ENCODE assay signal across 33 cellular contexts in genomic region chr16:69767459-69768229, GRCh38. TPM values are rescaled to one million over a fixed set of nuclear protein-coding genes. Genes with fewer than 3 reads are reported as not detected.
DNase-seq lines count a peak whose midpoint lies in the region; ATAC-seq lines count a peak whose summit lies in the region.
"Had no signal": no experiment of that assay in that cellular context is flagged by ENCODE, and none has a peak within 500 bp of the region (broad histone marks: within the 10 kb centered on the region; RNA-seq: fewer than 3 reads in every experiment).

No MANE protein-coding gene starts in this region.

- H3K27me3 Mint-ChIP-seq in activated CD4-positive, alpha-beta T cell treated with anti-CD3 and anti-CD28 coated beads, Interleukin-2, amount 10 ng/mL, durations not matched to agents 24 days and 14 days: no peaks in the 10 kb centered on the region
- no peaks in the 10 kb centered on the region for H3K27me3 Mint-ChIP-seq in activated CD4-positive, alpha-beta T cell treated with anti-CD3 and anti-CD28 coated beads, Interleukin-2, amount 10 ng/mL, durations not matched to agents 7 days and 5 days
- H3K27me3 Mint-ChIP-seq in CD4-positive, CD25-positive, alpha-beta regulatory T cell: no peaks in the 10 kb centered on the region
- H3K27me3 Mint-ChIP-seq in activated T-helper 17 cell treated with anti-CD3 and anti-CD28 coated beads, Interleukin-2, amount 50 U/mL, for 72 hours: no peaks in the 10 kb centered on the region
- H3K27me3 Mint-ChIP-seq: CD4-positive, alpha-beta T cell; naive B cell had no signal

- H3K9me3 Mint-ChIP-seq in activated CD4-positive, alpha-beta T cell treated with anti-CD3 and anti-CD28 coated beads, Interleukin-2, amount 10 ng/mL, durations not matched to agents 24 days and 14 days: no peaks in the 10 kb centered on the region
- no peaks in the 10 kb centered on the region for H3K9me3 Mint-ChIP-seq in activated CD4-positive, alpha-beta T cell treated with anti-CD3 and anti-CD28 coated beads, Interleukin-2, amount 10 ng/mL, durations not matched to agents 7 days and 5 days
- peaks cover 0 to 1% (median 0%) of the 10 kb centered on the region in 7 donors for H3K9me3 Mint-ChIP-seq in CD4-positive, CD25-positive, alpha-beta regulatory T cell
- no peaks in the 10 kb centered on the region for H3K9me3 Mint-ChIP-seq in activated T-helper 17 cell treated with anti-CD3 and anti-CD28 coated beads, Interleukin-2, amount 50 U/mL, for 72 hours
- H3K9me3 Mint-ChIP-seq in stimulated activated effector memory CD8-positive, alpha-beta T cell treated with anti-CD3 and anti-CD28 coated beads, Interleukin-12 subunit alpha, Interleukin-12 subunit beta, amount 100 ng/mL, for 72 hours: no peaks in the 10 kb centered on the region
- H3K9me3 Mint-ChIP-seq: CD4-positive, alpha-beta T cell; HFFc6; naive B cell had no signal

- POLR2A ChIA-PET in activated CD4-positive, alpha-beta T cell treated with anti-CD3 and anti-CD28 coated beads, Interleukin-2, amount 10 ng/mL, durations not matched to agents 7 days and 5 days (lab: Charles Lee): no interaction called here

- H3K4me3 ChIP-seq in CD4-positive, CD25-positive, alpha-beta regulatory T cell (ENCODE audit: low read depth, low read length): no peak overlapping the region
- H3K4me3 ChIP-seq: esophagus muscularis mucosa, GM23338, K562, psoas muscle, sigmoid colon, suprapubic skin had no signal

- no peak for DNase-seq in activated CD4-positive, alpha-beta T cell treated with anti-CD3 and anti-CD28 coated beads, Interleukin-2, amount 10 ng/mL, durations not matched to agents 24 days and 14 days
- DNase-seq in activated CD4-positive, alpha-beta T cell treated with anti-CD3 and anti-CD28 coated beads, Interleukin-2, amount 10 ng/mL, durations not matched to agents 7 days and 5 days: no peak
- DNase-seq in CD4-positive, CD25-positive, alpha-beta regulatory T cell: no peak
- no peak for DNase-seq in stimulated activated effector memory CD8-positive, alpha-beta T cell treated with anti-CD3 and anti-CD28 coated beads, Interleukin-12 subunit alpha, Interleukin-12 subunit beta, amount 100 ng/mL, for 72 hours (ENCODE audit: low spot score in 2 of 2)
- no peak for DNase-seq in NCI-H128 (lab: John Stamatoyannopoulos, UW; ENCODE audit: unreplicated experiment)
- DNase-seq: activated CD8-positive, alpha-beta memory T cell treated with anti-CD3 and anti-CD28 coated beads, Interleukin-2, amount 50 U/mL, for 48 hours; activated gamma-delta T cell treated with Interleukin-2 at 50 U/mL for 16 hours; amygdala; brain microvascular endothelial cell; CD4-positive, alpha-beta T cell; cerebellar nuclear complex; foreskin fibroblast; head of caudate nucleus; HFFc6; kidney; naive B cell; NCI-H1092; NCI-H1694 treated with DMSO at 0.1 percent for 48 hours; NCI-H446 treated with DMSO at 0.1 percent for 48 hours; NCI-H82; occipital lobe; psoas muscle; SIG-M5; sigmoid colon; stimulated activated CD4-positive, alpha-beta T cell treated with anti-CD3 and anti-CD28 coated beads, Interleukin-4, amount 100 ng/mL, for 1 hour had no signal

- H3K36me3 ChIP-seq in CD4-positive, CD25-positive, alpha-beta regulatory T cell (ENCODE audit: control insufficient read depth, insufficient read depth, low read length): no peaks in the 10 kb centered on the region
- H3K36me3 ChIP-seq: brain microvascular endothelial cell, esophagus muscularis mucosa, sigmoid colon, suprapubic skin had no signal

- no peak overlapping the region for H3K4me3 Mint-ChIP-seq in activated CD4-positive, alpha-beta T cell treated with anti-CD3 and anti-CD28 coated beads, Interleukin-2, amount 10 ng/mL, durations not matched to agents 24 days and 14 days
- H3K4me3 Mint-ChIP-seq in activated CD4-positive, alpha-beta T cell treated with anti-CD3 and anti-CD28 coated beads, Interleukin-2, amount 10 ng/mL, durations not matched to agents 7 days and 5 days: no peak overlapping the region
- H3K4me3 Mint-ChIP-seq in CD4-positive, CD25-positive, alpha-beta regulatory T cell: peak overlapping the region in 1 of 4 donors; percentile 68
- H3K4me3 Mint-ChIP-seq in activated T-helper 17 cell treated with anti-CD3 and anti-CD28 coated beads, Interleukin-2, amount 50 U/mL, for 72 hours: peak overlapping the region; percentile 27
- H3K4me3 Mint-ChIP-seq in stimulated activated effector memory CD8-positive, alpha-beta T cell treated with anti-CD3 and anti-CD28 coated beads, Interleukin-12 subunit alpha, Interleukin-12 subunit beta, amount 100 ng/mL, for 72 hours: peak overlapping the region; percentile 13
- H3K4me3 Mint-ChIP-seq: CD4-positive, alpha-beta T cell; GM23338; HFFc6; mesothelial cell of epicardium had no signal

- H3K4me1 ChIP-seq in CD4-positive, CD25-positive, alpha-beta regulatory T cell (ENCODE audit: control insufficient read depth, insufficient read depth, low read length, poor library complexity, severe bottlenecking): peaks cover 14% of the 10 kb centered on the region

- peak overlapping the region; percentile 19 for H3K27ac Mint-ChIP-seq in activated CD4-positive, alpha-beta T cell treated with anti-CD3 and anti-CD28 coated beads, Interleukin-2, amount 10 ng/mL, durations not matched to agents 24 days and 14 days
- no peak overlapping the region for H3K27ac Mint-ChIP-seq in activated CD4-positive, alpha-beta T cell treated with anti-CD3 and anti-CD28 coated beads, Interleukin-2, amount 10 ng/mL, durations not matched to agents 7 days and 5 days
- H3K27ac Mint-ChIP-seq in CD4-positive, CD25-positive, alpha-beta regulatory T cell: peak overlapping the region in 2 of 3 donors; percentile 22 to 24
- H3K27ac Mint-ChIP-seq in activated T-helper 17 cell treated with anti-CD3 and anti-CD28 coated beads, Interleukin-2, amount 50 U/mL, for 72 hours: peak overlapping the region; percentile 6
- H3K27ac Mint-ChIP-seq in stimulated activated effector memory CD8-positive, alpha-beta T cell treated with anti-CD3 and anti-CD28 coated beads, Interleukin-12 subunit alpha, Interleukin-12 subunit beta, amount 100 ng/mL, for 72 hours: peak overlapping the region; percentile 76
- H3K27ac Mint-ChIP-seq: CD4-positive, alpha-beta T cell; GM23338; HFFc6; mesothelial cell of epicardium had no signal

- intact Hi-C loops in activated CD4-positive, alpha-beta T cell treated with anti-CD3 and anti-CD28 coated beads, Interleukin-2, amount 10 ng/mL, durations not matched to agents 24 days and 14 days (cut with micrococcal nuclease): no loop called here

- no peaks in the 10 kb centered on the region for H3K9me3 ChIP-seq in CD4-positive, CD25-positive, alpha-beta regulatory T cell (ENCODE audit: control insufficient read depth in 2 of 2, low read length in 2 of 2)
- H3K9me3 ChIP-seq: esophagus muscularis mucosa, psoas muscle, sigmoid colon, suprapubic skin had no signal

- no peaks in the 10 kb centered on the region for H3K27me3 ChIP-seq in CD4-positive, CD25-positive, alpha-beta regulatory T cell (ENCODE audit: control insufficient read depth, insufficient read depth, low read length)
- H3K27me3 ChIP-seq: brain microvascular endothelial cell, esophagus muscularis mucosa, sigmoid colon, suprapubic skin had no signal

- H3K36me3 Mint-ChIP-seq in activated CD4-positive, alpha-beta T cell treated with anti-CD3 and anti-CD28 coated beads, Interleukin-2, amount 10 ng/mL, durations not matched to agents 24 days and 14 days (ENCODE audit: low read depth): peaks cover 12% of the 10 kb centered on the region
- H3K36me3 Mint-ChIP-seq in activated CD4-positive, alpha-beta T cell treated with anti-CD3 and anti-CD28 coated beads, Interleukin-2, amount 10 ng/mL, durations not matched to agents 7 days and 5 days (ENCODE audit: low read depth): peaks cover 9% of the 10 kb centered on the region
- peaks cover 14% of the 10 kb centered on the region for H3K36me3 Mint-ChIP-seq in CD4-positive, CD25-positive, alpha-beta regulatory T cell
- H3K36me3 Mint-ChIP-seq in activated T-helper 17 cell treated with anti-CD3 and anti-CD28 coated beads, Interleukin-2, amount 50 U/mL, for 72 hours (ENCODE audit: low read depth): peaks cover 4% of the 10 kb centered on the region
- peaks cover 3% of the 10 kb centered on the region for H3K36me3 Mint-ChIP-seq in stimulated activated effector memory CD8-positive, alpha-beta T cell treated with anti-CD3 and anti-CD28 coated beads, Interleukin-12 subunit alpha, Interleukin-12 subunit beta, amount 100 ng/mL, for 72 hours

- H3K4me1 Mint-ChIP-seq in activated CD4-positive, alpha-beta T cell treated with anti-CD3 and anti-CD28 coated beads, Interleukin-2, amount 10 ng/mL, durations not matched to agents 24 days and 14 days: peaks cover 37% of the 10 kb centered on the region
- H3K4me1 Mint-ChIP-seq in activated CD4-positive, alpha-beta T cell treated with anti-CD3 and anti-CD28 coated beads, Interleukin-2, amount 10 ng/mL, durations not matched to agents 7 days and 5 days: peaks cover 42% of the 10 kb centered on the region
- peaks cover 14 to 79% (median 44%) of the 10 kb centered on the region in 4 donors for H3K4me1 Mint-ChIP-seq in CD4-positive, CD25-positive, alpha-beta regulatory T cell
- peaks cover 45% of the 10 kb centered on the region for H3K4me1 Mint-ChIP-seq in activated T-helper 17 cell treated with anti-CD3 and anti-CD28 coated beads, Interleukin-2, amount 50 U/mL, for 72 hours
- peaks cover 56% of the 10 kb centered on the region for H3K4me1 Mint-ChIP-seq in stimulated activated effector memory CD8-positive, alpha-beta T cell treated with anti-CD3 and anti-CD28 coated beads, Interleukin-12 subunit alpha, Interleukin-12 subunit beta, amount 100 ng/mL, for 72 hours

- no peak overlapping the region for H3K27ac ChIP-seq in CD4-positive, CD25-positive, alpha-beta regulatory T cell (ENCODE audit: insufficient read depth, low read length, poor library complexity, severe bottlenecking)
- H3K27ac ChIP-seq: brain microvascular endothelial cell, esophagus muscularis mucosa, psoas muscle, sigmoid colon, suprapubic skin had no signal

- no peak for ATAC-seq in CD4-positive, CD25-positive, alpha-beta regulatory T cell (ENCODE audit: low read depth in 2 of 2)
- ATAC-seq in activated T-helper 17 cell treated with anti-CD3 and anti-CD28 coated beads, Interleukin-2, amount 50 U/mL, for 72 hours (replicated peaks): peak; percentile 33
- peak; percentile 65 for ATAC-seq in stimulated activated effector memory CD8-positive, alpha-beta T cell treated with anti-CD3 and anti-CD28 coated beads, Interleukin-12 subunit alpha, Interleukin-12 subunit beta, amount 100 ng/mL, for 72 hours
- no peak for ATAC-seq in HG03139 (IDR thresholded peaks at IDR 0.05; ENCODE audit: unreplicated experiment)
- ATAC-seq in HG03097 (IDR thresholded peaks at IDR 0.05; ENCODE audit: low FRiP score, unreplicated experiment): no peak
- ATAC-seq: GM23338, K562, psoas muscle had no signal

- CTCF ChIA-PET in activated CD4-positive, alpha-beta T cell treated with anti-CD3 and anti-CD28 coated beads, Interleukin-2, amount 10 ng/mL, durations not matched to agents 7 days and 5 days (lab: Charles Lee): interaction anchor here (1.3 to 1.6 kb wide), 3 partner anchors 12 to 14 kb away, joined by 3 to 4 read pairs (median 4); partner anchors contain the start of gene NOB1

RNA-seq across cellular contexts. Expression of gene WWP2, which starts 5.5 kb away (rescaled TPM):
- total RNA-seq in activated CD4-positive, alpha-beta T cell treated with anti-CD3 and anti-CD28 coated beads, Interleukin-2, amount 10 ng/mL, durations not matched to agents 24 days and 14 days: 51.7 and 57.5 TPM in 2 replicates
- 10 to 100 TPM; 68.8 to 76.3 TPM for total RNA-seq in activated CD4-positive, alpha-beta T cell treated with anti-CD3 and anti-CD28 coated beads, Interleukin-2, amount 10 ng/mL, durations not matched to agents 7 days and 5 days
- total RNA-seq in CD4-positive, CD25-positive, alpha-beta regulatory T cell: 93.0 TPM
- polyA plus RNA-seq in CD4-positive, CD25-positive, alpha-beta regulatory T cell: 10 to 100 TPM; 36.3 to 43.4 (median 39.2) TPM
- 10 to 100 TPM; 55.1 to 55.7 TPM for total RNA-seq in activated T-helper 17 cell treated with anti-CD3 and anti-CD28 coated beads, Interleukin-2, amount 50 U/mL, for 72 hours

RNA-seq across cellular contexts. Expression of gene NOB1, which starts 12.9 kb away (rescaled TPM):
- 127 and 129 TPM in 2 replicates for total RNA-seq in activated CD4-positive, alpha-beta T cell treated with anti-CD3 and anti-CD28 coated beads, Interleukin-2, amount 10 ng/mL, durations not matched to agents 24 days and 14 days
- 10 to 100 TPM; 60.5 to 62.5 TPM for total RNA-seq in activated CD4-positive, alpha-beta T cell treated with anti-CD3 and anti-CD28 coated beads, Interleukin-2, amount 10 ng/mL, durations not matched to agents 7 days and 5 days
- total RNA-seq in CD4-positive, CD25-positive, alpha-beta regulatory T cell: 36.1 TPM
- 10 to 100 TPM; 49.2 to 62.6 (median 52.8) TPM for polyA plus RNA-seq in CD4-positive, CD25-positive, alpha-beta regulatory T cell
- 10 to 100 TPM; 92.0 to 95.9 TPM for total RNA-seq in activated T-helper 17 cell treated with anti-CD3 and anti-CD28 coated beads, Interleukin-2, amount 50 U/mL, for 72 hours

RNA-seq across cellular contexts. Expression of gene NQO1, which starts 41.3 kb away (rescaled TPM):
- 9.2 and 9.8 TPM in 2 replicates for total RNA-seq in activated CD4-positive, alpha-beta T cell treated with anti-CD3 and anti-CD28 coated beads, Interleukin-2, amount 10 ng/mL, durations not matched to agents 24 days and 14 days
- total RNA-seq in activated CD4-positive, alpha-beta T cell treated with anti-CD3 and anti-CD28 coated beads, Interleukin-2, amount 10 ng/mL, durations not matched to agents 7 days and 5 days: 10 to 100 TPM; 20.4 to 22.4 TPM
- total RNA-seq in CD4-positive, CD25-positive, alpha-beta regulatory T cell: 3.9 TPM
- 10 to 100 TPM in 2 of 4 donors, 1 to 10 TPM in 2; 4.1 to 15.1 (median 8.7) TPM for polyA plus RNA-seq in CD4-positive, CD25-positive, alpha-beta regulatory T cell
- 10 to 100 TPM; 14.2 to 22.3 TPM for total RNA-seq in activated T-helper 17 cell treated with anti-CD3 and anti-CD28 coated beads, Interleukin-2, amount 50 U/mL, for 72 hours

Comparison
In these comparisons a context has a peak if more than half of its experiments do, and no peak if none do; other contexts are left out.
1. H3K4me3 Mint-ChIP-seq: peak in activated T-helper 17 cell treated with anti-CD3 and anti-CD28 coated beads, Interleukin-2, amount 50 U/mL, for 72 hours (single experiment) and stimulated activated effector memory CD8-positive, alpha-beta T cell treated with anti-CD3 and anti-CD28 coated beads, Interleukin-12 subunit alpha, Interleukin-12 subunit beta, amount 100 ng/mL, for 72 hours (single experiment); none in activated CD4-positive, alpha-beta T cell treated with anti-CD3 and anti-CD28 coated beads, Interleukin-2, amount 10 ng/mL, durations not matched to agents 24 days and 14 days (single experiment) and activated CD4-positive, alpha-beta T cell treated with anti-CD3 and anti-CD28 coated beads, Interleukin-2, amount 10 ng/mL, durations not matched to agents 7 days and 5 days (single experiment).
2. ATAC-seq: peak in activated T-helper 17 cell treated with anti-CD3 and anti-CD28 coated beads, Interleukin-2, amount 50 U/mL, for 72 hours (single experiment) and stimulated activated effector memory CD8-positive, alpha-beta T cell treated with anti-CD3 and anti-CD28 coated beads, Interleukin-12 subunit alpha, Interleukin-12 subunit beta, amount 100 ng/mL, for 72 hours (single experiment); none in CD4-positive, CD25-positive, alpha-beta regulatory T cell (0 of 2), HG03139 (single experiment) and HG03097 (single experiment).